Comparison of ENCODE assay signal across 10 cellular contexts in genomic region chr11:88359529-88359928, GRCh38. TPM values are rescaled to one million over a fixed set of nuclear protein-coding genes. Genes with fewer than 3 reads are reported as not detected.
DNase-seq lines count a peak whose midpoint lies in the region; ATAC-seq and TF ChIP-seq lines count a peak whose summit lies in the region.
"Had no signal": no experiment of that assay in that cellular context is flagged by ENCODE, and none has a peak within 500 bp of the region (broad histone marks: within the 10 kb centered on the region; RNA-seq: fewer than 3 reads in every experiment).

No MANE protein-coding gene starts in this region.

- no peaks in the 10 kb centered on the region for H3K36me3 ChIP-seq in Loucy (ENCODE audit: insufficient read depth, low read length)
- H3K36me3 ChIP-seq in naive thymus-derived CD4-positive, alpha-beta T cell (ENCODE audit: control insufficient read depth in 2 of 3, insufficient read depth in 3 of 3, low read length in 3 of 3): no peaks in the 10 kb centered on the region

- H3K9me2 ChIP-seq in Loucy (replicated peaks; ENCODE audit: low read depth, low read length): no peaks in the 10 kb centered on the region

- H3K4me2 ChIP-seq in Loucy (ENCODE audit: low read depth, low read length, poor library complexity, severe bottlenecking): peak overlapping the region; percentile 50
- H3K4me2 ChIP-seq: A549 had no signal

- CTCF ChIA-PET in naive thymus-derived CD4-positive, alpha-beta T cell (lab: Charles Lee): no interaction called here

- H3K4me1 ChIP-seq in Loucy (ENCODE audit: insufficient read depth, low read length, poor library complexity, severe bottlenecking): peaks cover 42% of the 10 kb centered on the region
- peaks cover 16 to 17% of the 10 kb centered on the region in 2 donors for H3K4me1 ChIP-seq in naive thymus-derived CD4-positive, alpha-beta T cell (ENCODE audit: control insufficient read depth in 2 of 2, insufficient read depth in 2 of 2, low read length in 2 of 2)

- no peak overlapping the region for H3K27ac ChIP-seq in naive thymus-derived CD4-positive, alpha-beta T cell (ENCODE audit: low read depth, low read length)
- H3K27ac ChIP-seq: A549 had no signal

- H2AFZ ChIP-seq in Loucy (ENCODE audit: low read length): no peak overlapping the region

- H3K9me3 ChIP-seq in Loucy (ENCODE audit: insufficient read depth, low read depth, low read length): no peaks in the 10 kb centered on the region
- no peaks in the 10 kb centered on the region for H3K9me3 ChIP-seq in naive thymus-derived CD4-positive, alpha-beta T cell (ENCODE audit: control insufficient read depth in 2 of 3, low read length in 3 of 3)
- H3K9me3 ChIP-seq: A549 had no signal

- no peaks in the 10 kb centered on the region for H3K27me3 ChIP-seq in Loucy (ENCODE audit: insufficient read depth, low read length, poor library complexity, severe bottlenecking)
- H3K27me3 ChIP-seq in naive thymus-derived CD4-positive, alpha-beta T cell (ENCODE audit: control insufficient read depth in 2 of 2, insufficient read depth in 2 of 2, low read length in 2 of 2): no peaks in the 10 kb centered on the region

- 0 out of 2 replicates have a peak, but pooled peaks cover 4% of the 10 kb centered on the region for H3F3A ChIP-seq in Loucy (ENCODE audit: low read depth)

- H3K4me3 Mint-ChIP-seq in naive thymus-derived CD4-positive, alpha-beta T cell: peak overlapping the region in 8 of 10 donors; percentile 11 to 67 (median 50)

- POLR2A ChIA-PET in naive thymus-derived CD4-positive, alpha-beta T cell (lab: Charles Lee): no interaction called here

- no peak overlapping the region for H3K9ac ChIP-seq in Loucy (ENCODE audit: low read depth, low read length, poor library complexity, severe bottlenecking)

- H3K27me3 Mint-ChIP-seq in naive thymus-derived CD4-positive, alpha-beta T cell: no peaks in the 10 kb centered on the region

- ATAC-seq in HG02623 (IDR thresholded peaks at IDR 0.05; ENCODE audit: unreplicated experiment): peak; percentile 69
- ATAC-seq in naive thymus-derived CD4-positive, alpha-beta T cell: peak; percentile 62
- ATAC-seq: A549 had no signal

- peaks cover 21 to 52% (median 43%) of the 10 kb centered on the region in 7 donors for H3K4me1 Mint-ChIP-seq in naive thymus-derived CD4-positive, alpha-beta T cell

- H3K27ac Mint-ChIP-seq in naive thymus-derived CD4-positive, alpha-beta T cell: peak overlapping the region in 4 of 9 donors; percentile 3 to 71 (median 14)

- TF ChIP-seq CTCF in Loucy (conservative IDR thresholded peaks at IDR 0.05; ENCODE audit: low read length): no peak

- DNase-seq in NCI-H524 (lab: John Stamatoyannopoulos, UW) (peak; percentile 1 to 40), NCI-H524 treated with DMSO at 0.1 percent for 48 hours (lab: John Stamatoyannopoulos, UW) (no peak), dermis blood vessel endothelial cell (no peak), NCI-H526 (lab: John Stamatoyannopoulos, UW) (no peak), cardiac septum (ENCODE audit: low spot score) (no peak)
- peak in 5 of 9 donors; percentile 7 to 34 (median 11) for DNase-seq in naive thymus-derived CD4-positive, alpha-beta T cell
- DNase-seq: retina had no signal

- no peaks in the 10 kb centered on the region for H3K79me2 ChIP-seq in Loucy (ENCODE audit: insufficient read depth, low read length)

- peaks cover 0 to 3% (median 0%) of the 10 kb centered on the region in 5 donors for H3K36me3 Mint-ChIP-seq in naive thymus-derived CD4-positive, alpha-beta T cell

- H3K4me3 ChIP-seq in Loucy (ENCODE audit: low read length, poor library complexity, severe bottlenecking): peak overlapping the region; percentile 11
- no peak overlapping the region for H3K4me3 ChIP-seq in naive thymus-derived CD4-positive, alpha-beta T cell (ENCODE audit: low read length)
- H3K4me3 ChIP-seq: A549 had no signal

- H4K20me1 ChIP-seq in Loucy (ENCODE audit: insufficient read depth, low read length, poor library complexity, severe bottlenecking): no peaks in the 10 kb centered on the region

- intact Hi-C loops in naive thymus-derived CD4-positive, alpha-beta T cell (cut with micrococcal nuclease): no loop called here
- intact Hi-C loops in cardiac septum (cut with DNase I): no loop called here

- no peaks in the 10 kb centered on the region for H3K9me3 Mint-ChIP-seq in naive thymus-derived CD4-positive, alpha-beta T cell

RNA-seq across cellular contexts. Expression of gene CTSC, which starts 22.0 kb away (rescaled TPM):
- total RNA-seq in naive thymus-derived CD4-positive, alpha-beta T cell: 100 to 1,000 TPM in 2 of 5 experiments, 10 to 100 TPM in 3; 26.9 to 174 (median 45.2) TPM
- polyA plus RNA-seq in naive thymus-derived CD4-positive, alpha-beta T cell: 10 to 100 TPM; 86.6 to 94.6 TPM
- total RNA-seq in dermis blood vessel endothelial cell (57.2 and 78.7 TPM in 2 replicates), cardiac septum (19.3 TPM)

Comparison
In these comparisons a context has a peak if more than half of its experiments do, and no peak if none do; other contexts are left out.
1. DNase-seq: peak in NCI-H524 (2 of 2) and naive thymus-derived CD4-positive, alpha-beta T cell (5 of 9); none in NCI-H524 treated with DMSO at 0.1 percent for 48 hours (single experiment), dermis blood vessel endothelial cell (single experiment), NCI-H526 (0 of 2) and cardiac septum (single experiment).